8 cellular contexts compared by ENCODE assay signal in genomic region chr10:124745678-124746077, GRCh38. TPM values are rescaled to one million over a fixed set of nuclear protein-coding genes. Genes with fewer than 3 reads are reported as not detected.
DNase-seq lines count a peak whose midpoint lies in the region; ATAC-seq and TF ChIP-seq lines count a peak whose summit lies in the region.

No MANE protein-coding gene starts in this region.

- H3K36me3 Mint-ChIP-seq in IgD-negative memory B cell (peaks cover 4% of the 10 kb centered on the region), T-cell (no peaks in the 10 kb centered on the region)
- H3K36me3 Mint-ChIP-seq in T-helper 2 cell treated with Interferon-gamma antibody and Interleukin-4, amounts not matched to agents 5 μg/mL and 100 μg/mL, for 36 hours (ENCODE audit: low read depth): peaks cover 10% of the 10 kb centered on the region

- H3K27me3 Mint-ChIP-seq in IgD-negative memory B cell (no peaks in the 10 kb centered on the region), T-cell (no peaks in the 10 kb centered on the region)
- H3K27me3 Mint-ChIP-seq in T-helper 2 cell treated with Interferon-gamma antibody and Interleukin-4, amounts not matched to agents 5 μg/mL and 100 μg/mL, for 36 hours (ENCODE audit: low read depth): peaks cover 6% of the 10 kb centered on the region

- peak overlapping the region; percentile 32 to 57 (median 46) for H3K27ac Mint-ChIP-seq in IgD-negative memory B cell
- peak overlapping the region; percentile 53 to 86 for H3K27ac Mint-ChIP-seq in T-cell
- no peak overlapping the region for H3K27ac Mint-ChIP-seq in T-helper 2 cell treated with Interferon-gamma antibody and Interleukin-4, amounts not matched to agents 5 μg/mL and 100 μg/mL, for 36 hours

- H3K27me3 ChIP-seq in spleen (replicated peaks in 1 of 7): no peaks in the 10 kb centered on the region

- TF ChIP-seq POLR2A in spleen (IDR thresholded peaks at IDR 0.05): no peak

- H3K36me3 ChIP-seq in spleen: peaks cover 0 to 16% (median 0%) of the 10 kb centered on the region in 6 donors

- POLR2A ChIA-PET in T-cell (lab: Charles Lee): interaction anchor here (0.6 kb wide), 2 partner anchors 18 to 976 kb away, joined by 4 to 11 read pairs; no protein-coding TSS in a partner anchor

- peak; percentile 15 to 70 (median 51) for TF ChIP-seq CTCF in spleen (IDR thresholded peaks at IDR 0.05 in 8 of 11, conservative IDR thresholded peaks at IDR 0.05 in 3 of 11)

- no peak overlapping the region for H3K4me3 ChIP-seq in spleen

- H3K4me1 Mint-ChIP-seq in IgD-negative memory B cell (peaks cover 18 to 34% (median 29%) of the 10 kb centered on the region in 3 donors), T-cell (peaks cover 37 to 44% (median 43%) of the 10 kb centered on the region in 3 donors)
- H3K4me1 Mint-ChIP-seq in T-helper 2 cell treated with Interferon-gamma antibody and Interleukin-4, amounts not matched to agents 5 μg/mL and 100 μg/mL, for 36 hours (ENCODE audit: low read depth): peaks cover 41% of the 10 kb centered on the region

- DNase-seq in COLO668 (lab: John Stamatoyannopoulos, UW; ENCODE audit: unreplicated experiment) (peak; percentile 6), T-cell (peak in 3 of 34 experiments; percentile 32 to 48 (median 40)), germinal center (ENCODE audit: low spot score) (peak; percentile 59), spleen (no peak)
- DNase-seq in T-helper 2 cell treated with Interferon-gamma antibody and Interleukin-4, amounts not matched to agents 5 μg/mL and 100 μg/mL, for 36 hours (ENCODE audit: low spot score): no peak

- 33 to 49% (median 42%) methylated on average over 3 of the region's 3 CpGs for WGBS in spleen, 5 donors

- H3K9me3 ChIP-seq in spleen: no peaks in the 10 kb centered on the region

- H3K9me3 Mint-ChIP-seq in IgD-negative memory B cell (no peaks in the 10 kb centered on the region), T-cell (no peaks in the 10 kb centered on the region)
- H3K9me3 Mint-ChIP-seq in T-helper 2 cell treated with Interferon-gamma antibody and Interleukin-4, amounts not matched to agents 5 μg/mL and 100 μg/mL, for 36 hours: no peaks in the 10 kb centered on the region

- peak overlapping the region in 3 of 8 donors; percentile 92 to 95 (median 92) for H3K27ac ChIP-seq in spleen

- H3K4me3 Mint-ChIP-seq in IgD-negative memory B cell (peak overlapping the region; percentile 4 to 78 (median 36)), T-cell (peak overlapping the region; percentile 17 to 76 (median 63))
- H3K4me3 Mint-ChIP-seq in T-helper 2 cell treated with Interferon-gamma antibody and Interleukin-4, amounts not matched to agents 5 μg/mL and 100 μg/mL, for 36 hours: no peak overlapping the region

- CTCF ChIA-PET in T-cell (lab: Charles Lee): interaction anchor here (0.6 to 4.9 kb wide), 30 partner anchors 9 to 751 kb away, joined by 3 to 87 read pairs (median 5); partner anchors contain the start of genes ABRAXAS2 (in 1 of the 2), EEF1AKMT2 (in 1 of the 2) and LHPP (in 1 of the 2)

- intact Hi-C loops in spleen (cut with DNase I; ENCODE audit: low total_unique reads): loop anchor here (10.0 kb wide), 1 partner anchor 101 kb away; no protein-coding TSS in a partner anchor

- H3K4me1 ChIP-seq in spleen: peaks cover 24 to 62% (median 43%) of the 10 kb centered on the region in 6 donors

- no peak for ATAC-seq in T-cell (replicated peaks in 1 of 4)
- no peak for ATAC-seq in GM18511 (IDR thresholded peaks at IDR 0.05; ENCODE audit: unreplicated experiment)
- no peak for ATAC-seq in HG02938 (IDR thresholded peaks at IDR 0.05; ENCODE audit: unreplicated experiment)

RNA-seq across cellular contexts. Expression of gene FAM53B, which starts 1.5 kb away (rescaled TPM):
- 48.9 TPM for polyA plus RNA-seq in IgD-negative memory B cell
- total RNA-seq in T-cell: 10 to 100 TPM; 39.3 to 86.5 (median 52.3) TPM
- total RNA-seq in spleen: 10 to 100 TPM; 43.8 to 94.0 (median 68.9) TPM
- 10 to 100 TPM; 13.3 to 35.2 (median 20.0) TPM for polyA plus RNA-seq in spleen

RNA-seq across cellular contexts. Expression of gene EEF1AKMT2, which starts 46.0 kb away (rescaled TPM):
- 23.3 TPM for polyA plus RNA-seq in IgD-negative memory B cell
- total RNA-seq in T-cell: 10 to 100 TPM; 15.8 to 21.0 (median 18.8) TPM
- total RNA-seq in spleen: 10 to 100 TPM; 16.1 to 27.1 (median 18.0) TPM
- 10 to 100 TPM; 15.3 to 18.2 (median 16.3) TPM for polyA plus RNA-seq in spleen

RNA-seq across cellular contexts. Expression of gene ABRAXAS2, which starts 55.9 kb away (rescaled TPM):
- polyA plus RNA-seq in IgD-negative memory B cell: 13.7 TPM
- 10 to 100 TPM in 3 of 5 donors, 1 to 10 TPM in 2; 8.7 to 15.7 (median 12.5) TPM for total RNA-seq in T-cell
- 10 to 100 TPM; 13.5 to 18.1 (median 15.2) TPM for total RNA-seq in spleen
- polyA plus RNA-seq in spleen: 1 to 10 TPM; 6.1 to 7.6 (median 6.7) TPM

Comparison
In these comparisons a context has a peak if more than half of its experiments do, and no peak if none do; other contexts are left out.
1. DNase-seq: peak in COLO668 (single experiment) and germinal center (single experiment); none in spleen (single experiment) and T-helper 2 cell treated with Interferon-gamma antibody and Interleukin-4, amounts not matched to agents 5 μg/mL and 100 μg/mL, for 36 hours (single experiment).